Comparison of ENCODE assay signal across 9 cellular contexts in the genomic region with DNA sequence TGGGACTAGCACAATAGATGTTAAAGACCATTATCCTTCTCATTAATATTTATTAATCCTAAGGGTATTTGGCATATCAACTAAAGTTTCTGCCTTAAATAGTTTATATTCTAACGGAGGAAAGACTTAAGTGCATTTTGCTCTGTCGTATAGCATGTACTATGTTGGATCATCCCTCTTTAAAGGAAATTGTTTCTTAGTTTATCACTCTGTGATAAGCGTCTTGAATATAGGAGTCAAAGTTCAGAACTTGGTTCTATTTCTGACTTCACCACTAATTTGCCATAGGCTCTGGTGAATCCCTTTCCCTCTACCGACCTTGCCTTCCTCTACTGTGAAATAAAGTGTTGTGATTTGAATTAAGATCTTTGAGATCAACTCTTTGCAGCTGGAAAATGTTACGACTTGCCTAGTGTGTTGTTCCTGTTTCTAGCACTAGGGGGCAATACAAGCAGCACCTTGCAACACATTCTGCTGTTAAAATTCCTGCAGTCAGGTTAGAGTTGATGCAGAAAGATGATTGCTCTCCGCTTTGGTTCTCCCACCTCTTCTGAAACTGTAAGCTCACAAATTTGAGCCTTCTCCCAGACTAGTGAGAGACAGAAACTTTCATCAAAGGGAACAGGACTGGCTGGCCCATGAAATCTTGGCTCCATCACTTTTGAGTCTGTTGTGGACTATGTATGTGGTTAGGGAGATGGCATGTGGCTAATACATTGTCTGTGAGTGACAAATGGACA. TPM values are rescaled to one million over a fixed set of nuclear protein-coding genes. Genes with fewer than 3 reads are reported as not detected.
DNase-seq lines count a peak whose midpoint lies in the region; ATAC-seq, FAIRE-seq and TF ChIP-seq lines count a peak whose summit lies in the region.
"Had no signal": no experiment of that assay in that cellular context is flagged by ENCODE, and none has a peak within 500 bp of the region (broad histone marks: within the 10 kb centered on the region; RNA-seq: fewer than 3 reads in every experiment).

No MANE protein-coding gene starts in this region.

- no peaks in the 10 kb centered on the region for H3K27me3 ChIP-seq in left ventricle myocardium inferior (ENCODE audit: low read depth)

- H3K9me3 ChIP-seq in left ventricle myocardium inferior (replicated peaks) = no peaks in the 10 kb centered on the region

- no peak overlapping the region for H3K27ac ChIP-seq in left ventricle myocardium inferior (replicated peaks)

- TF ChIP-seq CTCF in left ventricle myocardium inferior (IDR thresholded peaks at IDR 0.05; ENCODE audit: borderline replicate concordance) = peak; percentile 96

- intact Hi-C loops in left ventricle myocardium inferior (cut with micrococcal nuclease) = loop anchor here (2.0 to 10.0 kb wide), 2 partner anchors 185 to 389 kb away; no protein-coding TSS in a partner anchor

- no peak overlapping the region for H3K4me3 ChIP-seq in left ventricle myocardium inferior

- no peaks in the 10 kb centered on the region for H3K36me3 ChIP-seq in left ventricle myocardium inferior

- no peak for FAIRE-seq in HTR-8/SVneo (lab: Jason Lieb, UNC)
- peak; percentile 44 for FAIRE-seq in RCC 7860 (lab: Jason Lieb, UNC)

- ATAC-seq in HG03045 (IDR thresholded peaks at IDR 0.05; ENCODE audit: unreplicated experiment) = no peak
- ATAC-seq in HG03175 (IDR thresholded peaks at IDR 0.05; ENCODE audit: unreplicated experiment) = no peak

- DNase-seq in DMS153 treated with DMSO at 0.1 percent for 48 hours (lab: John Stamatoyannopoulos, UW; ENCODE audit: unreplicated experiment) = peak; percentile 42
- DNase-seq in HTR-8/SVneo (ENCODE audit: insufficient read length, low spot score) = peak; percentile 61
- DNase-seq in RCC 7860 (ENCODE audit: low spot score) = peak; percentile 49
- DNase-seq in amygdala (lab: John Stamatoyannopoulos, UW) = peak in 30 of 56 donors; percentile 1 to 72 (median 10)
- no peak for DNase-seq in left ventricle myocardium inferior
- DNase-seq in renal cortical epithelial cell (ENCODE audit: low read depth) = peak; percentile 80
- DNase-seq: activated naive CD8-positive, alpha-beta T cell treated with anti-CD3 and anti-CD28 coated beads, Interleukin-2, amount 10 ng/mL, durations not matched to agents 7 days and 5 days had no signal

- H3K4me1 ChIP-seq in left ventricle myocardium inferior = peaks cover 5% of the 10 kb centered on the region

RNA-seq across cellular contexts. Expression of gene ZNRF3, which starts 27.8 kb away (rescaled TPM):
- total RNA-seq in left ventricle myocardium inferior = 6.3 TPM
- 6.1 and 26.9 TPM in 2 replicates for total RNA-seq in renal cortical epithelial cell

RNA-seq across cellular contexts. Expression of gene XBP1, which starts 55.2 kb away (rescaled TPM):
- total RNA-seq in left ventricle myocardium inferior = 75.9 TPM
- total RNA-seq in renal cortical epithelial cell = 156 and 197 TPM in 2 replicates
